ENCODE assay signal across 1 cellular context in genomic region chr6:7171119-7171518, GRCh38.
TF ChIP-seq lines count a peak whose summit lies in the region.

No MANE protein-coding gene starts in this region.

TF ChIP-seq in K562, 482 proteins besides CTCF, POLR2A, EP300 and RAD21 (continued from another document and continues in another):
- TF ChIP-seq CHD7 (IDR thresholded peaks at IDR 0.05; ENCODE audit: low read depth, low read length) (no peak), HMG20A (CRISPR knock-in tag; conservative IDR thresholded peaks at IDR 0.05) (no peak), CEBPG (CRISPR knock-in tag; IDR thresholded peaks at IDR 0.05) (no peak), CEBPG (tag; conservative IDR thresholded peaks at IDR 0.05 in 1 of 2, IDR thresholded peaks at IDR 0.05 in 1 of 2) (no peak), PHF20 (IDR thresholded peaks at IDR 0.05; ENCODE audit: partially characterized antibody) (no peak), ZNF311 (CRISPR knock-in tag; IDR thresholded peaks at IDR 0.05) (0 out of 2 replicates have a peak, but pooled peaks have one; percentile 5), BACH1 (tag; IDR thresholded peaks at IDR 0.05) (no peak), CBFA2T2 (conservative IDR thresholded peaks at IDR 0.05) (peak; percentile 25; the same call in 1 of the 2 replicates), HNRNPH1 (optimal IDR thresholded peaks at IDR 0.05; ENCODE audit: low read depth, low read length) (no peak), JUND (IDR thresholded peaks at IDR 0.05; ENCODE audit: borderline replicate concordance, low read depth, low read length) (no peak), JUND (tag; IDR thresholded peaks at IDR 0.05; ENCODE audit: borderline replicate concordance, low read depth, low read length) (no peak), ZEB2 (IDR thresholded peaks at IDR 0.05) (0 out of 2 replicates have a peak, but pooled peaks have one; percentile 27), HDAC1 (IDR thresholded peaks at IDR 0.05) (peak in 1 of 2 experiments; percentile 18; a peak in 1 of 4 replicates), ZNF77 (CRISPR knock-in tag; IDR thresholded peaks at IDR 0.05) (no peak), DLX4 (CRISPR knock-in tag; IDR thresholded peaks at IDR 0.05) (no peak), U2AF2 (optimal IDR thresholded peaks at IDR 0.05; ENCODE audit: low read depth, low read length) (no peak), CREM (IDR thresholded peaks at IDR 0.05; ENCODE audit: low read depth) (0 out of 2 replicates have a peak, but pooled peaks have one; percentile 9), MTA1 (IDR thresholded peaks at IDR 0.05; ENCODE audit: borderline replicate concordance) (no peak), KLF13 (tag; IDR thresholded peaks at IDR 0.05; ENCODE audit: borderline replicate concordance, low read depth) (no peak), E2F3 (CRISPR knock-in tag; IDR thresholded peaks at IDR 0.05) (no peak), SAFB2 (IDR thresholded peaks at IDR 0.05; ENCODE audit: borderline replicate concordance, low read depth, low read length, severe bottlenecking) (no peak), HDAC2 (IDR thresholded peaks at IDR 0.05) (no peak), DMBX1 (CRISPR knock-in tag; IDR thresholded peaks at IDR 0.05; ENCODE audit: borderline replicate concordance) (no peak), TAF9B (IDR thresholded peaks at IDR 0.05; ENCODE audit: partially characterized antibody) (no peak), RBBP5 (IDR thresholded peaks at IDR 0.05; ENCODE audit: borderline replicate concordance, insufficient read depth, low read length, poor library complexity, severe bottlenecking) (no peak), ESRRB (CRISPR knock-in tag; IDR thresholded peaks at IDR 0.05; ENCODE audit: borderline replicate concordance) (no peak)
- TF ChIP-seq, protein P1, sequence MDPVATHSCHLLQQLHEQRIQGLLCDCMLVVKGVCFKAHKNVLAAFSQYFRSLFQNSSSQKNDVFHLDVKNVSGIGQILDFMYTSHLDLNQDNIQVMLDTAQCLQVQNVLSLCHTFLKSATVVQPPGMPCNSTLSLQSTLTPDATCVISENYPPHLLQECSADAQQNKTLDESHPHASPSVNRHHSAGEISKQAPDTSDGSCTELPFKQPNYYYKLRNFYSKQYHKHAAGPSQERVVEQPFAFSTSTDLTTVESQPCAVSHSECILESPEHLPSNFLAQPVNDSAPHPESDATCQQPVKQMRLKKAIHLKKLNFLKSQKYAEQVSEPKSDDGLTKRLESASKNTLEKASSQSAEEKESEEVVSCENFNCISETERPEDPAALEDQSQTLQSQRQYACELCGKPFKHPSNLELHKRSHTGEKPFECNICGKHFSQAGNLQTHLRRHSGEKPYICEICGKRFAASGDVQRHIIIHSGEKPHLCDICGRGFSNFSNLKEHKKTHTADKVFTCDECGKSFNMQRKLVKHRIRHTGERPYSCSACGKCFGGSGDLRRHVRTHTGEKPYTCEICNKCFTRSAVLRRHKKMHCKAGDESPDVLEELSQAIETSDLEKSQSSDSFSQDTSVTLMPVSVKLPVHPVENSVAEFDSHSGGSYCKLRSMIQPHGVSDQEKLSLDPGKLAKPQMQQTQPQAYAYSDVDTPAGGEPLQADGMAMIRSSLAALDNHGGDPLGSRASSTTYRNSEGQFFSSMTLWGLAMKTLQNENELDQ (CRISPR knock-in tag; IDR thresholded peaks at IDR 0.05; ENCODE audit: borderline replicate concordance): 0 out of 2 replicates have a peak, but pooled peaks have one; percentile 75
- TF ChIP-seq, protein P2, sequence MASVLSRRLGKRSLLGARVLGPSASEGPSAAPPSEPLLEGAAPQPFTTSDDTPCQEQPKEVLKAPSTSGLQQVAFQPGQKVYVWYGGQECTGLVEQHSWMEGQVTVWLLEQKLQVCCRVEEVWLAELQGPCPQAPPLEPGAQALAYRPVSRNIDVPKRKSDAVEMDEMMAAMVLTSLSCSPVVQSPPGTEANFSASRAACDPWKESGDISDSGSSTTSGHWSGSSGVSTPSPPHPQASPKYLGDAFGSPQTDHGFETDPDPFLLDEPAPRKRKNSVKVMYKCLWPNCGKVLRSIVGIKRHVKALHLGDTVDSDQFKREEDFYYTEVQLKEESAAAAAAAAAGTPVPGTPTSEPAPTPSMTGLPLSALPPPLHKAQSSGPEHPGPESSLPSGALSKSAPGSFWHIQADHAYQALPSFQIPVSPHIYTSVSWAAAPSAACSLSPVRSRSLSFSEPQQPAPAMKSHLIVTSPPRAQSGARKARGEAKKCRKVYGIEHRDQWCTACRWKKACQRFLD (CRISPR knock-in tag; IDR thresholded peaks at IDR 0.05): no peak
- TF ChIP-seq, protein P3, sequence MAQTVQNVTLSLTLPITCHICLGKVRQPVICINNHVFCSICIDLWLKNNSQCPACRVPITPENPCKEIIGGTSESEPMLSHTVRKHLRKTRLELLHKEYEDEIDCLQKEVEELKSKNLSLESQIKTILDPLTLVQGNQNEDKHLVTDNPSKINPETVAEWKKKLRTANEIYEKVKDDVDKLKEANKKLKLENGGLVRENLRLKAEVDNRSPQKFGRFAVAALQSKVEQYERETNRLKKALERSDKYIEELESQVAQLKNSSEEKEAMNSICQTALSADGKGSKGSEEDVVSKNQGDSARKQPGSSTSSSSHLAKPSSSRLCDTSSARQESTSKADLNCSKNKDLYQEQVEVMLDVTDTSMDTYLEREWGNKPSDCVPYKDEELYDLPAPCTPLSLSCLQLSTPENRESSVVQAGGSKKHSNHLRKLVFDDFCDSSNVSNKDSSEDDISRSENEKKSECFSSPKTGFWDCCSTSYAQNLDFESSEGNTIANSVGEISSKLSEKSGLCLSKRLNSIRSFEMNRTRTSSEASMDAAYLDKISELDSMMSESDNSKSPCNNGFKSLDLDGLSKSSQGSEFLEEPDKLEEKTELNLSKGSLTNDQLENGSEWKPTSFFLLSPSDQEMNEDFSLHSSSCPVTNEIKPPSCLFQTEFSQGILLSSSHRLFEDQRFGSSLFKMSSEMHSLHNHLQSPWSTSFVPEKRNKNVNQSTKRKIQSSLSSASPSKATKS (CRISPR knock-in tag; IDR thresholded peaks at IDR 0.05): no peak
- TF ChIP-seq, protein P4, sequence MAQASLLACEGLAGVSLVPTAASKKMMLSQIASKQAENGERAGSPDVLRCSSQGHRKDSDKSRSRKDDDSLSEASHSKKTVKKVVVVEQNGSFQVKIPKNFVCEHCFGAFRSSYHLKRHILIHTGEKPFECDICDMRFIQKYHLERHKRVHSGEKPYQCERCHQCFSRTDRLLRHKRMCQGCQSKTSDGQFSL (CRISPR knock-in tag; IDR thresholded peaks at IDR 0.05): no peak
- TF ChIP-seq, protein P4 (tag; IDR thresholded peaks at IDR 0.05): no peak
- TF ChIP-seq, protein P5, sequence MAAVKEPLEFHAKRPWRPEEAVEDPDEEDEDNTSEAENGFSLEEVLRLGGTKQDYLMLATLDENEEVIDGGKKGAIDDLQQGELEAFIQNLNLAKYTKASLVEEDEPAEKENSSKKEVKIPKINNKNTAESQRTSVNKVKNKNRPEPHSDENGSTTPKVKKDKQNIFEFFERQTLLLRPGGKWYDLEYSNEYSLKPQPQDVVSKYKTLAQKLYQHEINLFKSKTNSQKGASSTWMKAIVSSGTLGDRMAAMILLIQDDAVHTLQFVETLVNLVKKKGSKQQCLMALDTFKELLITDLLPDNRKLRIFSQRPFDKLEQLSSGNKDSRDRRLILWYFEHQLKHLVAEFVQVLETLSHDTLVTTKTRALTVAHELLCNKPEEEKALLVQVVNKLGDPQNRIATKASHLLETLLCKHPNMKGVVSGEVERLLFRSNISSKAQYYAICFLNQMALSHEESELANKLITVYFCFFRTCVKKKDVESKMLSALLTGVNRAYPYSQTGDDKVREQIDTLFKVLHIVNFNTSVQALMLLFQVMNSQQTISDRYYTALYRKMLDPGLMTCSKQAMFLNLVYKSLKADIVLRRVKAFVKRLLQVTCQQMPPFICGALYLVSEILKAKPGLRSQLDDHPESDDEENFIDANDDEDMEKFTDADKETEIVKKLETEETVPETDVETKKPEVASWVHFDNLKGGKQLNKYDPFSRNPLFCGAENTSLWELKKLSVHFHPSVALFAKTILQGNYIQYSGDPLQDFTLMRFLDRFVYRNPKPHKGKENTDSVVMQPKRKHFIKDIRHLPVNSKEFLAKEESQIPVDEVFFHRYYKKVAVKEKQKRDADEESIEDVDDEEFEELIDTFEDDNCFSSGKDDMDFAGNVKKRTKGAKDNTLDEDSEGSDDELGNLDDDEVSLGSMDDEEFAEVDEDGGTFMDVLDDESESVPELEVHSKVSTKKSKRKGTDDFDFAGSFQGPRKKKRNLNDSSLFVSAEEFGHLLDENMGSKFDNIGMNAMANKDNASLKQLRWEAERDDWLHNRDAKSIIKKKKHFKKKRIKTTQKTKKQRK (IDR thresholded peaks at IDR 0.05; ENCODE audit: borderline replicate concordance, low read depth, low read length): no peak
- TF ChIP-seq, protein P6, sequence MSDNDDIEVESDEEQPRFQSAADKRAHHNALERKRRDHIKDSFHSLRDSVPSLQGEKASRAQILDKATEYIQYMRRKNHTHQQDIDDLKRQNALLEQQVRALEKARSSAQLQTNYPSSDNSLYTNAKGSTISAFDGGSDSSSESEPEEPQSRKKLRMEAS (CRISPR knock-in tag; IDR thresholded peaks at IDR 0.05): 0 out of 2 replicates have a peak, but pooled peaks have one; percentile 4
- TF ChIP-seq, protein P7, sequence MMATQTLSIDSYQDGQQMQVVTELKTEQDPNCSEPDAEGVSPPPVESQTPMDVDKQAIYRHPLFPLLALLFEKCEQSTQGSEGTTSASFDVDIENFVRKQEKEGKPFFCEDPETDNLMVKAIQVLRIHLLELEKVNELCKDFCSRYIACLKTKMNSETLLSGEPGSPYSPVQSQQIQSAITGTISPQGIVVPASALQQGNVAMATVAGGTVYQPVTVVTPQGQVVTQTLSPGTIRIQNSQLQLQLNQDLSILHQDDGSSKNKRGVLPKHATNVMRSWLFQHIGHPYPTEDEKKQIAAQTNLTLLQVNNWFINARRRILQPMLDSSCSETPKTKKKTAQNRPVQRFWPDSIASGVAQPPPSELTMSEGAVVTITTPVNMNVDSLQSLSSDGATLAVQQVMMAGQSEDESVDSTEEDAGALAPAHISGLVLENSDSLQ (IDR thresholded peaks at IDR 0.05): no peak
